Comparison of ENCODE assay signal across 14 cellular contexts in genomic region chr1:232084584-232085223, GRCh38.
DNase-seq lines count a peak whose midpoint lies in the region; ATAC-seq, FAIRE-seq and TF ChIP-seq lines count a peak whose summit lies in the region.
"Had no signal": no experiment of that assay in that cellular context is flagged by ENCODE, and none has a peak within 500 bp of the region (broad histone marks: within the 10 kb centered on the region; RNA-seq: fewer than 3 reads in every experiment).

No MANE protein-coding gene starts in this region.

- no peak overlapping the region for H3K9ac ChIP-seq in fibroblast of lung (ENCODE audit: insufficient read depth, low read length)

- H3K27me3 Mint-ChIP-seq in osteocyte (ENCODE audit: unreplicated experiment): no peaks in the 10 kb centered on the region

- no peak overlapping the region for H2AFZ ChIP-seq in fibroblast of lung (ENCODE audit: low read length)

- H3K27me3 ChIP-seq in HAP-1 (ENCODE audit: low read depth) (no peaks in the 10 kb centered on the region), fibroblast of lung (ENCODE audit: control insufficient read depth, insufficient read depth, low read length) (no peaks in the 10 kb centered on the region)
- H3K27me3 ChIP-seq: esophagus squamous epithelium had no signal

- POLR2A ChIA-PET in RWPE1 (lab: Yijun Ruan, JAX; ENCODE audit: low non-redundant PET): no interaction called here

- peak; percentile 3 to 23 for DNase-seq in HAP-1 (ENCODE audit: low spot score in 2 of 2)
- DNase-seq in RWPE1 (ENCODE audit: low spot score): peak; percentile 21
- peak; percentile 17 to 29 for DNase-seq in fibroblast of lung (ENCODE audit: low read depth in 2 of 2)
- peak in 1 of 3 donors; percentile 12 for DNase-seq in mucosa of descending colon
- no peak for DNase-seq in osteocyte (ENCODE audit: extremely low spot score, unreplicated experiment)
- no peak for DNase-seq in effector CD8-positive, alpha-beta T cell (lab: John Stamatoyannopoulos, UW)
- DNase-seq in GM19239 (ENCODE audit: insufficient read length, low spot score): no peak
- DNase-seq: activated T-cell treated with anti-CD3 and anti-CD28 coated beads, Interleukin-2, amount 50 U/mL, for 24 hours; esophagus squamous epithelium; stimulated activated naive CD4-positive, alpha-beta T cell had no signal

- no peaks in the 10 kb centered on the region for H3K4me1 Mint-ChIP-seq in osteocyte (ENCODE audit: unreplicated experiment)
- H3K4me1 Mint-ChIP-seq: CD14-positive monocyte had no signal

- no peak overlapping the region for H3K27ac Mint-ChIP-seq in osteocyte (ENCODE audit: unreplicated experiment)
- H3K27ac Mint-ChIP-seq: activated T-cell treated with anti-CD3 and anti-CD28 coated beads, Interleukin-2, amount 50 U/mL, for 24 hours; CD14-positive monocyte had no signal

- intact Hi-C loops in mucosa of descending colon (cut with DNase I, micrococcal nuclease): no loop called here

- no peaks in the 10 kb centered on the region for H3K4me1 ChIP-seq in HAP-1
- H3K4me1 ChIP-seq in fibroblast of lung (ENCODE audit: control insufficient read depth, extremely low read depth, insufficient read depth, low read length): no peaks in the 10 kb centered on the region
- H3K4me1 ChIP-seq in mucosa of descending colon (ENCODE audit: low read depth): no peaks in the 10 kb centered on the region
- H3K4me1 ChIP-seq: esophagus squamous epithelium had no signal

- no peaks in the 10 kb centered on the region for H3K36me3 ChIP-seq in HAP-1 (replicated peaks)
- no peaks in the 10 kb centered on the region for H3K36me3 ChIP-seq in fibroblast of lung (ENCODE audit: control insufficient read depth, insufficient read depth, low read length)
- H3K36me3 ChIP-seq in mucosa of descending colon (ENCODE audit: low read depth): no peaks in the 10 kb centered on the region
- H3K36me3 ChIP-seq: esophagus squamous epithelium had no signal

- ATAC-seq in mucosa of descending colon (peak; percentile 46), HG02642 (IDR thresholded peaks at IDR 0.05; ENCODE audit: poor library complexity, unreplicated experiment) (no peak)
- ATAC-seq: Right ventricle myocardium inferior had no signal

- CTCF ChIA-PET in RWPE1 (lab: Yijun Ruan, JAX): no interaction called here

- FAIRE-seq in GM19239 (lab: Jason Lieb, UNC): no peak

- H3K79me2 ChIP-seq in fibroblast of lung (ENCODE audit: control insufficient read depth, insufficient read depth, low read length): no peaks in the 10 kb centered on the region

- in situ Hi-C loops in HAP-1 (cut with MboI; ENCODE audit: low sequenced_read_pairs): no loop called here

- no peak overlapping the region for H3K4me2 ChIP-seq in fibroblast of lung (ENCODE audit: extremely low read depth, insufficient read depth, low read length)

- H3K9me3 ChIP-seq in HAP-1 (no peaks in the 10 kb centered on the region), fibroblast of lung (ENCODE audit: control insufficient read depth, insufficient read depth, low read depth, low read length) (no peaks in the 10 kb centered on the region), mucosa of descending colon (peaks cover 8% of the 10 kb centered on the region)

- H3K27ac ChIP-seq in RWPE1 (no peak overlapping the region), fibroblast of lung (ENCODE audit: insufficient read depth, low read length) (no peak overlapping the region)
- H3K27ac ChIP-seq: esophagus squamous epithelium, VCaP had no signal

- H4K20me1 ChIP-seq in fibroblast of lung (ENCODE audit: control insufficient read depth, extremely low read depth, insufficient read depth, low read length): no peaks in the 10 kb centered on the region

- H3K4me3 ChIP-seq in HAP-1: no peak overlapping the region
- no peak overlapping the region for H3K4me3 ChIP-seq in fibroblast of lung (replicated peaks in 1 of 4; ENCODE audit: control extremely low read depth in 1 of 4, insufficient read depth in 1 of 4, low read depth in 3 of 4, low read length in 4 of 4)
- H3K4me3 ChIP-seq in mucosa of descending colon: no peak overlapping the region
- H3K4me3 ChIP-seq: esophagus squamous epithelium had no signal

- no peaks in the 10 kb centered on the region for H3K36me3 Mint-ChIP-seq in osteocyte (ENCODE audit: unreplicated experiment)
- H3K36me3 Mint-ChIP-seq: CD14-positive monocyte had no signal

- TF ChIP-seq CTCF in RWPE1 (conservative IDR thresholded peaks at IDR 0.05; ENCODE audit: low read depth) (no peak), fibroblast of lung (conservative IDR thresholded peaks at IDR 0.05 in 1 of 2, IDR thresholded peaks at IDR 0.05 in 1 of 2; ENCODE audit: low read depth in 1 of 2, low read length in 2 of 2) (no peak), mucosa of descending colon (IDR thresholded peaks at IDR 0.05) (no peak), osteocyte (IDR thresholded peaks at IDR 0.05) (no peak)

- peaks cover 12% of the 10 kb centered on the region for H3K9me3 Mint-ChIP-seq in osteocyte (ENCODE audit: unreplicated experiment)

- no peak overlapping the region for H3K4me3 Mint-ChIP-seq in osteocyte (ENCODE audit: unreplicated experiment)
- H3K4me3 Mint-ChIP-seq: activated T-cell treated with anti-CD3 and anti-CD28 coated beads, Interleukin-2, amount 50 U/mL, for 24 hours; CD14-positive monocyte had no signal

Comparison
In these comparisons a context has a peak if more than half of its experiments do, and no peak if none do; other contexts are left out.
1. DNase-seq: peak in HAP-1 (2 of 2), RWPE1 (single experiment) and fibroblast of lung (2 of 2); none in osteocyte (single experiment), effector CD8-positive, alpha-beta T cell (single experiment) and GM19239 (single experiment).